ENCODE assay signal across 14 cellular contexts in the genomic region with DNA sequence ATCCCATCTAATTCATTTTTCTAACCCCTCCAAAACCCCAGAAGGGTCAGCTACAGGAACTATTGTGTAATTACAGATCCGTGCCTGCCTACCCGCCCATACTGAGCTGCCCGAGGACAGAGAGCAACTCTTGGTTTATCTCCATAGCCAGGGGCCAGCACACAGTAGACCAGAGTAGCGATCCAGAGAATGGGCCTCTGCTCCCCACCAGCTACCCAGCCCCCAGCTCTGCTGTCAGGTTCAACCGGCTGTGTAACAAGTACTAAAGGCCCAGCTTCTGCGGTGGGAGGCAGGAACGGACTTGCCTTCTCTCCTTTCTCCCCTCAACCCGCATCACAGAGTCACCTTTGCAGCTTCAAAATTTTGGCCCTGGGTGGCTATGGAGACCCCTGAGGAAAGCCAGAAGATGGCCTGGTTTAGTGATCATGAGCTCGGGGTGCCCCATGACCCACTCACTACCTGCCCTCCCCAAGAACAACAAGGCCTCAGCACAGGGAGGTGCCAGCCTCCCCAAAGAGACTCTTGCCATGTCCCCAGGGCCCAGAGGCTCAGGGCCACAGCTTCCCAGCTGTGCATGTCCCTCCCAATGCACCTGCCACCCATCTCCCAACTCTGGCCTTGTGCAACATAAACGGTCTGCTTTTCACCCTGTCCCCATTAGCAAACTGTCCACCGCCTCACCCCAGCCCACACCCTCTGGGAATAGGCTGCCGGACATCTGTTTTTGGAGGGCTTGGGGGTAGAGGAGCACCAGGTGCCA. TPM values are rescaled to one million over a fixed set of nuclear protein-coding genes. Genes with fewer than 3 reads are reported as not detected.
A peak's percentile ranks its signal among the peaks of the same experiment; 100 is the strongest.
DNase-seq lines count a peak whose midpoint lies in the region; ATAC-seq and TF ChIP-seq lines count a peak whose summit lies in the region.
"Had no signal": no experiment of that assay in that cellular context is flagged by ENCODE, and none has a peak within 500 bp of the region (broad histone marks: within the 10 kb centered on the region; RNA-seq: fewer than 3 reads in every experiment).

No MANE protein-coding gene starts in this region.

- H3K4me3 ChIP-seq in HAP-1 = no peak overlapping the region
- H3K4me3 ChIP-seq: cardiac muscle cell had no signal

- no peak for ATAC-seq in Right ventricle myocardium superior (ENCODE audit: poor library complexity)
- ATAC-seq in Right ventricle myocardium inferior = no peak
- ATAC-seq in central memory CD8-positive, alpha-beta T cell (replicated peaks; ENCODE audit: extremely low read depth, poor library complexity, severe bottlenecking) = no peak
- no peak for ATAC-seq in naive thymus-derived CD8-positive, alpha-beta T cell
- ATAC-seq in HG02870 (IDR thresholded peaks at IDR 0.05; ENCODE audit: unreplicated experiment) = no peak
- ATAC-seq: activated T-helper 17 cell treated with anti-CD3 and anti-CD28 coated beads, Interleukin-2, amount 50 U/mL, for 72 hours had no signal

- intact Hi-C loops in Right ventricle myocardium superior (cut with DNase I) (loop anchor here (10.0 kb wide), 1 partner anchor 128 kb away; no protein-coding TSS in a partner anchor), Right ventricle myocardium inferior (cut with DNase I) (no loop called here)

- POLR2A ChIA-PET in naive thymus-derived CD8-positive, alpha-beta T cell (lab: Charles Lee) = interaction anchor here (2.7 kb wide), 1 partner anchor 11 kb away, joined by 14 read pairs; no protein-coding TSS in a partner anchor

- peak; percentile 19 for DNase-seq in Right ventricle myocardium superior
- no peak for DNase-seq in Right ventricle myocardium inferior (ENCODE audit: missing footprints)
- DNase-seq in central memory CD8-positive, alpha-beta T cell (ENCODE audit: low spot score in 2 of 2) = no peak
- peak in 1 of 10 donors; percentile 14 for DNase-seq in naive thymus-derived CD8-positive, alpha-beta T cell
- DNase-seq in type B pancreatic cell (ENCODE audit: extremely low spot score, unreplicated experiment) = peak; percentile 45
- no peak for DNase-seq in HAP-1 (ENCODE audit: low spot score in 2 of 2)
- DNase-seq in stimulated activated CD4-positive, alpha-beta T cell treated with anti-CD3 and anti-CD28 coated beads, Interleukin-1b, Interleukin-23, amount 100 ng/mL, for 48 hours = no peak
- DNase-seq: MV-4-11 had no signal

- peaks cover 39% of the 10 kb centered on the region for H3K36me3 Mint-ChIP-seq in central memory CD8-positive, alpha-beta T cell (ENCODE audit: insufficient read depth)
- H3K36me3 Mint-ChIP-seq in naive thymus-derived CD8-positive, alpha-beta T cell = peaks cover 0 to 55% (median 12%) of the 10 kb centered on the region in 3 donors
- H3K36me3 Mint-ChIP-seq in type B pancreatic cell = peaks cover 16% of the 10 kb centered on the region

- in situ Hi-C loops in HAP-1 (cut with MboI; ENCODE audit: low sequenced_read_pairs) = no loop called here

- peaks cover 58% of the 10 kb centered on the region for H3K36me3 ChIP-seq in HAP-1 (replicated peaks)

- H3K27me3 ChIP-seq in HAP-1 (ENCODE audit: low read depth) = no peaks in the 10 kb centered on the region
- H3K27me3 ChIP-seq: cardiac muscle cell had no signal

- TF ChIP-seq CTCF in type B pancreatic cell (conservative IDR thresholded peaks at IDR 0.05) = no peak

- H3K4me1 ChIP-seq in HAP-1 = peaks cover 11% of the 10 kb centered on the region

- H3K9me3 Mint-ChIP-seq in central memory CD8-positive, alpha-beta T cell = no peaks in the 10 kb centered on the region
- no peaks in the 10 kb centered on the region for H3K9me3 Mint-ChIP-seq in naive thymus-derived CD8-positive, alpha-beta T cell
- H3K9me3 Mint-ChIP-seq in type B pancreatic cell = no peaks in the 10 kb centered on the region
- H3K9me3 Mint-ChIP-seq: activated T-helper 17 cell treated with anti-CD3 and anti-CD28 coated beads, Interleukin-2, amount 50 U/mL, for 72 hours had no signal

- no peaks in the 10 kb centered on the region for H3K27me3 Mint-ChIP-seq in central memory CD8-positive, alpha-beta T cell
- no peaks in the 10 kb centered on the region for H3K27me3 Mint-ChIP-seq in naive thymus-derived CD8-positive, alpha-beta T cell
- H3K27me3 Mint-ChIP-seq in type B pancreatic cell = no peaks in the 10 kb centered on the region
- H3K27me3 Mint-ChIP-seq: activated T-helper 17 cell treated with anti-CD3 and anti-CD28 coated beads, Interleukin-2, amount 50 U/mL, for 72 hours had no signal

- peaks cover 56% of the 10 kb centered on the region for H3K4me1 Mint-ChIP-seq in central memory CD8-positive, alpha-beta T cell
- peaks cover 34 to 82% (median 60%) of the 10 kb centered on the region in 4 donors for H3K4me1 Mint-ChIP-seq in naive thymus-derived CD8-positive, alpha-beta T cell
- peaks cover 26% of the 10 kb centered on the region for H3K4me1 Mint-ChIP-seq in type B pancreatic cell (ENCODE audit: unreplicated experiment)

- no peaks in the 10 kb centered on the region for H3K9me3 ChIP-seq in HAP-1

- H3K4me3 Mint-ChIP-seq in central memory CD8-positive, alpha-beta T cell = no peak overlapping the region
- peak overlapping the region in 3 of 10 donors; percentile 0 to 30 (median 5) for H3K4me3 Mint-ChIP-seq in naive thymus-derived CD8-positive, alpha-beta T cell
- peak overlapping the region; percentile 18 for H3K4me3 Mint-ChIP-seq in type B pancreatic cell
- H3K4me3 Mint-ChIP-seq: activated T-helper 17 cell treated with anti-CD3 and anti-CD28 coated beads, Interleukin-2, amount 50 U/mL, for 72 hours had no signal

- H3K27ac Mint-ChIP-seq in central memory CD8-positive, alpha-beta T cell (ENCODE audit: low read depth) = peak overlapping the region; percentile 54
- peak overlapping the region in 6 of 10 donors; percentile 35 to 77 (median 56) for H3K27ac Mint-ChIP-seq in naive thymus-derived CD8-positive, alpha-beta T cell
- no peak overlapping the region for H3K27ac Mint-ChIP-seq in type B pancreatic cell
- H3K27ac Mint-ChIP-seq: activated T-helper 17 cell treated with anti-CD3 and anti-CD28 coated beads, Interleukin-2, amount 50 U/mL, for 72 hours had no signal

RNA-seq across cellular contexts. Expression of a gene that starts 5.7 kb away (rescaled TPM):
- total RNA-seq in Right ventricle myocardium superior (326 TPM), Right ventricle myocardium inferior (378 TPM), type B pancreatic cell (ENCODE audit: low replicate concordance) (315 and 335 TPM in 2 replicates)
- 100 to 1,000 TPM; 185 to 190 TPM for total RNA-seq in naive thymus-derived CD8-positive, alpha-beta T cell
- polyA plus RNA-seq in naive thymus-derived CD8-positive, alpha-beta T cell = 100 to 1,000 TPM; 188 to 221 (median 214) TPM

RNA-seq across cellular contexts. Expression of a gene that starts 18.0 kb away (rescaled TPM):
- total RNA-seq in Right ventricle myocardium superior = 2.6 TPM
- total RNA-seq in Right ventricle myocardium inferior = 3.8 TPM
- total RNA-seq in naive thymus-derived CD8-positive, alpha-beta T cell = under 1 TPM in 1 of 2 experiments, not detected in 1; 0.25 TPM
- polyA plus RNA-seq in naive thymus-derived CD8-positive, alpha-beta T cell = 1 to 10 TPM in 1 of 3 donors, under 1 TPM in 2; 0.12 to 2.8 (median 0.55) TPM
- 0.46 TPM in 1 of 2 replicates, not detected in the other for total RNA-seq in type B pancreatic cell (ENCODE audit: low replicate concordance)

RNA-seq across cellular contexts. Expression of a gene that starts 29.1 kb away (rescaled TPM):
- total RNA-seq in Right ventricle myocardium superior = not detected
- not detected for total RNA-seq in Right ventricle myocardium inferior
- not detected for total RNA-seq in naive thymus-derived CD8-positive, alpha-beta T cell
- not detected for polyA plus RNA-seq in naive thymus-derived CD8-positive, alpha-beta T cell
- total RNA-seq in type B pancreatic cell (ENCODE audit: low replicate concordance) = 2.4 TPM in 1 of 2 replicates, not detected in the other
- total RNA-seq: cardiac muscle cell, HT1080, lower leg skin, urinary bladder had no signal
- polyA plus RNA-seq: urinary bladder had no signal

RNA-seq across cellular contexts. Expression of a gene that starts 54.1 kb away (rescaled TPM):
- total RNA-seq in Right ventricle myocardium superior (15.2 TPM), Right ventricle myocardium inferior (14.1 TPM), type B pancreatic cell (ENCODE audit: low replicate concordance) (1.3 and 24.5 TPM in 2 replicates)
- under 1 TPM in 1 of 2 experiments, not detected in 1; 0.13 TPM for total RNA-seq in naive thymus-derived CD8-positive, alpha-beta T cell
- under 1 TPM in 1 of 3 donors, not detected in 2; 0.13 TPM for polyA plus RNA-seq in naive thymus-derived CD8-positive, alpha-beta T cell

Comparison
In these comparisons a context has a peak if more than half of its experiments do, and no peak if none do; other contexts are left out.
1. DNase-seq: peak in Right ventricle myocardium superior (single experiment) and type B pancreatic cell (single experiment); none in Right ventricle myocardium inferior (single experiment), central memory CD8-positive, alpha-beta T cell (0 of 2), HAP-1 (0 of 2) and stimulated activated CD4-positive, alpha-beta T cell treated with anti-CD3 and anti-CD28 coated beads, Interleukin-1b, Interleukin-23, amount 100 ng/mL, for 48 hours (single experiment).